Comparison of ENCODE assay signal across 8 cellular contexts in genomic region chr2:43637030-43637803, GRCh38. TPM values are rescaled to one million over a fixed set of nuclear protein-coding genes. Genes with fewer than 3 reads are reported as not detected.
A peak's percentile ranks its signal among the peaks of the same experiment; 100 is the strongest.
DNase-seq lines count a peak whose midpoint lies in the region; ATAC-seq and TF ChIP-seq lines count a peak whose summit lies in the region.

Gene PLEKHH2, plus strand, starts transcription at chr2:43637260. Its CDS starts 7,414 bp downstream, at chr2:43644674.

- peaks cover 5% of the 10 kb centered on the region for H3F3A ChIP-seq in MM.1S (ENCODE audit: insufficient read depth, low read length)

- peaks cover 12% of the 10 kb centered on the region for H3K4me1 Mint-ChIP-seq in activated naive CD8-positive, alpha-beta T cell treated with anti-CD3 and anti-CD28 coated beads for 36 hours

- peak within 1 kb of the TSS; percentile 97 for H3K4me2 ChIP-seq in MM.1S (ENCODE audit: low read depth, low read length)
- H3K4me2 ChIP-seq in osteoblast (ENCODE audit: insufficient read depth, low read length) = peak within 1 kb of the TSS; percentile 98

- H3K79me2 ChIP-seq in MM.1S (ENCODE audit: low read length) (no peaks in the 10 kb centered on the region), osteoblast (ENCODE audit: insufficient read depth, low read length) (no peaks in the 10 kb centered on the region)

- in situ Hi-C loops in HAP-1 (cut with MboI; ENCODE audit: low sequenced_read_pairs) = no loop called here

- TF ChIP-seq POLR2A in suprapubic skin (IDR thresholded peaks at IDR 0.05) = peak in 1 of 2 donors; percentile 42

- H3K4me3 Mint-ChIP-seq in activated naive CD8-positive, alpha-beta T cell treated with anti-CD3 and anti-CD28 coated beads for 36 hours = peak within 1 kb of the TSS; percentile 86

- H3K27me3 Mint-ChIP-seq in activated naive CD8-positive, alpha-beta T cell treated with anti-CD3 and anti-CD28 coated beads for 36 hours = peaks cover 33% of the 10 kb centered on the region

- H3K4me3 ChIP-seq in HAP-1 (peak within 1 kb of the TSS; percentile 83), MM.1S (ENCODE audit: low read length) (peak within 1 kb of the TSS; percentile 79), osteoblast (ENCODE audit: insufficient read depth, low read length) (peak within 1 kb of the TSS; percentile 87), suprapubic skin (peak within 1 kb of the TSS; percentile 73)

- TF ChIP-seq CTCF in MM.1S (IDR thresholded peaks at IDR 0.05; ENCODE audit: low read length) (no peak), osteoblast (IDR thresholded peaks at IDR 0.05; ENCODE audit: extremely low read depth, low read depth, low read length) (no peak), suprapubic skin (IDR thresholded peaks at IDR 0.05) (no peak)

- H3K4me1 ChIP-seq in HAP-1 (peaks cover 22% of the 10 kb centered on the region), MM.1S (ENCODE audit: low read length) (no peaks in the 10 kb centered on the region), osteoblast (ENCODE audit: insufficient read depth, low read length) (peaks cover 27% of the 10 kb centered on the region), suprapubic skin (peaks cover 22% of the 10 kb centered on the region)

- intact Hi-C loops in Right ventricle myocardium inferior (cut with DNase I) = no loop called here

- H3K9me3 ChIP-seq in HAP-1 = no peaks in the 10 kb centered on the region
- no peaks in the 10 kb centered on the region for H3K9me3 ChIP-seq in MM.1S (replicated peaks; ENCODE audit: insufficient read depth, low read length)
- no peaks in the 10 kb centered on the region for H3K9me3 ChIP-seq in osteoblast (ENCODE audit: low read depth, low read length)
- H3K9me3 ChIP-seq in suprapubic skin = no peaks in the 10 kb centered on the region

- H3K27me3 ChIP-seq in HAP-1 (ENCODE audit: low read depth) = no peaks in the 10 kb centered on the region
- 0 out of 2 replicates have a peak, but pooled peaks cover 5% of the 10 kb centered on the region for H3K27me3 ChIP-seq in MM.1S (replicated peaks; ENCODE audit: insufficient read depth, low read length)
- H3K27me3 ChIP-seq in osteoblast (ENCODE audit: insufficient read depth, low read length) = no peaks in the 10 kb centered on the region
- H3K27me3 ChIP-seq in suprapubic skin = no peaks in the 10 kb centered on the region

- no peaks in the 10 kb centered on the region for H3K36me3 ChIP-seq in HAP-1 (replicated peaks)
- no peaks in the 10 kb centered on the region for H3K36me3 ChIP-seq in MM.1S (replicated peaks; ENCODE audit: insufficient read depth, low read length)
- no peaks in the 10 kb centered on the region for H3K36me3 ChIP-seq in osteoblast (ENCODE audit: insufficient read depth, low read length)
- H3K36me3 ChIP-seq in suprapubic skin = no peaks in the 10 kb centered on the region

- peak; percentile 99 for ATAC-seq in SK-N-SH treated with all-trans-retinoic acid at 6 μM for 48 hours
- peak; percentile 99 for ATAC-seq in Right ventricle myocardium inferior

- peak within 1 kb of the TSS; percentile 52; the same call in 1 of the 2 replicates for H3K9ac ChIP-seq in MM.1S (ENCODE audit: low read length)

- TF ChIP-seq EP300 in suprapubic skin (IDR thresholded peaks at IDR 0.05) = no peak

- no peaks in the 10 kb centered on the region for H3K36me3 Mint-ChIP-seq in activated naive CD8-positive, alpha-beta T cell treated with anti-CD3 and anti-CD28 coated beads for 36 hours

- peak; percentile 86 for DNase-seq in EL
- DNase-seq in HAP-1 (ENCODE audit: low spot score in 2 of 2) = peak; percentile 78 to 96
- peak; percentile 89 for DNase-seq in MM.1S
- DNase-seq in activated naive CD8-positive, alpha-beta T cell treated with anti-CD3 and anti-CD28 coated beads for 36 hours = peak; percentile 93
- DNase-seq in Right ventricle myocardium inferior (ENCODE audit: missing footprints) = peak; percentile 89
- DNase-seq in osteoblast (ENCODE audit: insufficient read length, low spot score, missing footprints) = peak; percentile 97
- DNase-seq in suprapubic skin (ENCODE audit: low spot score in 2 of 2) = peak; percentile 94

- no peaks in the 10 kb centered on the region for H4K20me1 ChIP-seq in MM.1S (ENCODE audit: insufficient read depth, low read length)
- no peaks in the 10 kb centered on the region for H4K20me1 ChIP-seq in osteoblast (ENCODE audit: insufficient read depth, low read length)

- peak within 1 kb of the TSS; percentile 63 for H3K27ac Mint-ChIP-seq in activated naive CD8-positive, alpha-beta T cell treated with anti-CD3 and anti-CD28 coated beads for 36 hours

- H3K27ac ChIP-seq in MM.1S (ENCODE audit: low read length) = peak within 1 kb of the TSS; percentile 41; the same call in 1 of the 2 replicates
- peak within 1 kb of the TSS; percentile 46 for H3K27ac ChIP-seq in osteoblast (ENCODE audit: low read depth, low read length)
- H3K27ac ChIP-seq in suprapubic skin = peak within 1 kb of the TSS; percentile 61

- WGBS in suprapubic skin = 0% methylated on average over 11 of the region's 75 CpGs

- no peaks in the 10 kb centered on the region for H3K9me2 ChIP-seq in MM.1S (replicated peaks; ENCODE audit: insufficient read depth, low read length)

- H2AFZ ChIP-seq in MM.1S (ENCODE audit: low read length) (peak within 1 kb of the TSS; percentile 100), osteoblast (ENCODE audit: low read length) (peak within 1 kb of the TSS; percentile 98)

- H3K9me3 Mint-ChIP-seq in activated naive CD8-positive, alpha-beta T cell treated with anti-CD3 and anti-CD28 coated beads for 36 hours = peaks cover 4% of the 10 kb centered on the region

TF ChIP-seq in SK-N-SH treated with all-trans-retinoic acid at 6 μM for 48 hours, 23 proteins besides CTCF, POLR2A, EP300 and RAD21:
- TF ChIP-seq PATZ1 (CRISPR knock-in tag; IDR thresholded peaks at IDR 0.05; ENCODE audit: borderline replicate concordance) (peak; percentile 22; the same call in 1 of the 2 replicates), POU6F1 (CRISPR knock-in tag; IDR thresholded peaks at IDR 0.05; ENCODE audit: borderline replicate concordance, low read depth) (no peak)

RNA-seq across cellular contexts. Expression of gene PLEKHH2, which starts in this region (rescaled TPM):
- under 1 TPM; 0.64 to 0.89 TPM for total RNA-seq in activated naive CD8-positive, alpha-beta T cell treated with anti-CD3 and anti-CD28 coated beads for 36 hours
- total RNA-seq in Right ventricle myocardium inferior (1.1 TPM), osteoblast (18.8 and 19.2 TPM in 2 replicates), suprapubic skin (10 to 100 TPM in 2 of 4 donors, 1 to 10 TPM in 2; 6.8 to 77.3 (median 11.5) TPM)

Comparison
In these comparisons a context has a peak if more than half of its experiments do, and no peak if none do; other contexts are left out.
1. Peak in every context shown above with its lines: DNase-seq, ATAC-seq, H3K4me3 ChIP-seq and H3K27ac ChIP-seq.
2. Peak in DNase-seq in activated naive CD8-positive, alpha-beta T cell treated with anti-CD3 and anti-CD28 coated beads for 36 hours; RNA of the gene not detected or under 1 TPM.